In the genomic region with DNA sequence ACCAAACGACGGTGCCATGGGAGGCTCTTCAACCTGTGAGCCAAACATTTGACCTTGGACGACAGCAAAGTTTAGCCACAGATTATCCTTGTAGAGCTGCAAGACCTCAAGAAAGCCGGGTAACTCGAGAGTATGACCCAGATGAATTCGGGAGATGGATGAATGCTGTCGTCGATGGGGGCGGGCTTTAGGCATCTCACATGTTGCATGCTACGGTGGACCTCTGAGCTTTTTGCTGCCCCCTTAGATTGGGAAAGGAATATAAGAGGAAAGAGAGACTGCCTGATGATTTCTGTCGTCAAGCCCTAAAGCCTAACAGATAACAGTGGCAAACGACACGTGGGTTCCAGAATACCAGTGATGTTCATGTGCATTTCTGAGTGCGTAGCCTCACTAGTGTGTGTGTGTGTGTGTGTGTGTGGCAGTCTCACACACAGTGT, we compare ENCODE assay signal across 8 cellular contexts. TPM values are rescaled to one million over a fixed set of nuclear protein-coding genes. Genes with fewer than 3 reads are reported as not detected.
A peak's percentile ranks its signal among the peaks of the same experiment; 100 is the strongest.
DNase-seq lines count a peak whose midpoint lies in the region; ATAC-seq lines count a peak whose summit lies in the region.

No MANE protein-coding gene starts in this region.

- WGBS in HUES64: 31% methylated on average over 14 of the region's 14 CpGs

- no peak for DNase-seq in CD8-positive, alpha-beta memory T cell
- DNase-seq in activated T-cell treated with anti-CD3 and anti-CD28 coated beads, Interleukin-2, amount 50 U/mL, for 72 hours: no peak
- peak; percentile 51 for DNase-seq in iPS-NIHi7 (ENCODE audit: extremely low spot score)
- no peak for DNase-seq in medulla oblongata (ENCODE audit: extremely low spot score)
- no peak for DNase-seq in DMS53 (lab: John Stamatoyannopoulos, UW)

- peaks cover 0 to 3% (median 1%) of the 10 kb centered on the region in 3 donors for H3K36me3 Mint-ChIP-seq in CD8-positive, alpha-beta memory T cell
- peaks cover 2 to 3% of the 10 kb centered on the region in 2 donors for H3K36me3 Mint-ChIP-seq in activated T-cell treated with anti-CD3 and anti-CD28 coated beads, Interleukin-2, amount 50 U/mL, for 72 hours (ENCODE audit: insufficient read depth in 2 of 2)

- peaks cover 0 to 5% of the 10 kb centered on the region in 2 donors for H3K27me3 Mint-ChIP-seq in CD8-positive, alpha-beta memory T cell
- no peaks in the 10 kb centered on the region for H3K27me3 Mint-ChIP-seq in activated T-cell treated with anti-CD3 and anti-CD28 coated beads, Interleukin-2, amount 50 U/mL, for 72 hours (ENCODE audit: low read depth)

- no peaks in the 10 kb centered on the region for H3K9me3 Mint-ChIP-seq in CD8-positive, alpha-beta memory T cell
- no peaks in the 10 kb centered on the region for H3K9me3 Mint-ChIP-seq in activated T-cell treated with anti-CD3 and anti-CD28 coated beads, Interleukin-2, amount 50 U/mL, for 72 hours

- peaks cover 13% of the 10 kb centered on the region for H3K4me1 ChIP-seq in CD8-positive, alpha-beta memory T cell (ENCODE audit: insufficient read depth, low read length)
- H3K4me1 ChIP-seq in HUES64 (ENCODE audit: insufficient read depth, low read length): 0 out of 2 replicates have a peak, but pooled peaks cover 4% of the 10 kb centered on the region
- H3K4me1 ChIP-seq in stomach smooth muscle (ENCODE audit: control insufficient read depth, insufficient read depth, low read length): peaks cover 15% of the 10 kb centered on the region

- peak overlapping the region; percentile 79 to 91 (median 81) for H3K4me3 Mint-ChIP-seq in CD8-positive, alpha-beta memory T cell
- H3K4me3 Mint-ChIP-seq in activated T-cell treated with anti-CD3 and anti-CD28 coated beads, Interleukin-2, amount 50 U/mL, for 72 hours: peak overlapping the region; percentile 60 to 79

- peak overlapping the region in 4 of 8 donors; percentile 17 to 74 (median 57) for H3K27ac Mint-ChIP-seq in CD8-positive, alpha-beta memory T cell
- no peak overlapping the region for H3K27ac Mint-ChIP-seq in activated T-cell treated with anti-CD3 and anti-CD28 coated beads, Interleukin-2, amount 50 U/mL, for 72 hours

- H3K4me3 ChIP-seq in CD8-positive, alpha-beta memory T cell (ENCODE audit: low read length): peak overlapping the region; percentile 85
- H3K4me3 ChIP-seq in HUES64 (ENCODE audit: low read length) (peak overlapping the region; percentile 72), stomach smooth muscle (ENCODE audit: low read length in 2 of 2) (peak overlapping the region; percentile 73 to 84)

- POLR2A ChIA-PET in CD8-positive, alpha-beta memory T cell (lab: Charles Lee): no interaction called here

- peaks cover 20 to 33% (median 29%) of the 10 kb centered on the region in 3 donors for H3K4me1 Mint-ChIP-seq in CD8-positive, alpha-beta memory T cell
- peaks cover 38% of the 10 kb centered on the region for H3K4me1 Mint-ChIP-seq in activated T-cell treated with anti-CD3 and anti-CD28 coated beads, Interleukin-2, amount 50 U/mL, for 72 hours (ENCODE audit: low read depth)

- no peaks in the 10 kb centered on the region for H3K36me3 ChIP-seq in CD8-positive, alpha-beta memory T cell (ENCODE audit: insufficient read depth, low read length)
- H3K36me3 ChIP-seq in HUES64 (ENCODE audit: insufficient read depth, low read length) (no peaks in the 10 kb centered on the region), stomach smooth muscle (ENCODE audit: control insufficient read depth in 2 of 2, insufficient read depth in 2 of 2, low read length in 2 of 2) (no peaks in the 10 kb centered on the region)

- no peaks in the 10 kb centered on the region for H3K9me3 ChIP-seq in CD8-positive, alpha-beta memory T cell (ENCODE audit: low read length)
- H3K9me3 ChIP-seq in HUES64 (ENCODE audit: insufficient read depth, low read depth, low read length) (no peaks in the 10 kb centered on the region), stomach smooth muscle (ENCODE audit: control insufficient read depth in 2 of 2, low read length in 2 of 2) (no peaks in the 10 kb centered on the region)

- peak overlapping the region; percentile 12 for H3K27ac ChIP-seq in CD8-positive, alpha-beta memory T cell (ENCODE audit: low read depth, low read length)
- H3K27ac ChIP-seq in HUES64 (ENCODE audit: low read depth, low read length) (no peak overlapping the region), stomach smooth muscle (ENCODE audit: low read length) (peak overlapping the region; percentile 66)

- peak overlapping the region; percentile 67; the same call in 1 of the 2 replicates for H3K9ac ChIP-seq in HUES64 (ENCODE audit: low read depth, low read length)
- H3K9ac ChIP-seq in stomach smooth muscle (ENCODE audit: low read length in 2 of 2): peak overlapping the region; percentile 29 to 39

- CTCF ChIA-PET in CD8-positive, alpha-beta memory T cell (lab: Charles Lee): interaction anchor here (1.3 to 7.6 kb wide), 4 partner anchors 12 to 112 kb away, joined by 3 to 60 read pairs (median 6); no protein-coding TSS in a partner anchor

- H3K27me3 ChIP-seq in CD8-positive, alpha-beta memory T cell (ENCODE audit: insufficient read depth, low read length, poor library complexity, severe bottlenecking): no peaks in the 10 kb centered on the region
- H3K27me3 ChIP-seq in HUES64 (ENCODE audit: insufficient read depth, low read length): peaks cover 33% of the 10 kb centered on the region
- H3K27me3 ChIP-seq in stomach smooth muscle (ENCODE audit: control insufficient read depth in 1 of 2, insufficient read depth in 2 of 2, low read length in 2 of 2): no peaks in the 10 kb centered on the region

- ATAC-seq in activated T-cell treated with anti-CD3 and anti-CD28 coated beads, Interleukin-2, amount 50 U/mL, for 72 hours (replicated peaks in 1 of 2): no peak
- no peak for ATAC-seq in GM21367 (IDR thresholded peaks at IDR 0.05; ENCODE audit: unreplicated experiment)

RNA-seq across cellular contexts. Expression of a gene that starts 0.7 kb away (rescaled TPM):
- 10 to 100 TPM; 11.2 to 12.5 TPM for total RNA-seq in CD8-positive, alpha-beta memory T cell
- polyA plus RNA-seq in CD8-positive, alpha-beta memory T cell: 3.0 TPM
- polyA plus RNA-seq in HUES64 (2013, experiment 1 of 2): 4.7 TPM
- 5.4 TPM for polyA plus RNA-seq in HUES64 (2013, experiment 2 of 2)
- total RNA-seq in activated T-cell treated with anti-CD3 and anti-CD28 coated beads, Interleukin-2, amount 50 U/mL, for 72 hours: 10 to 100 TPM in 1 of 2 donors, 1 to 10 TPM in 1; 8.6 to 10.0 TPM
